ENCODE assay signal across 10 cellular contexts in the genomic region with DNA sequence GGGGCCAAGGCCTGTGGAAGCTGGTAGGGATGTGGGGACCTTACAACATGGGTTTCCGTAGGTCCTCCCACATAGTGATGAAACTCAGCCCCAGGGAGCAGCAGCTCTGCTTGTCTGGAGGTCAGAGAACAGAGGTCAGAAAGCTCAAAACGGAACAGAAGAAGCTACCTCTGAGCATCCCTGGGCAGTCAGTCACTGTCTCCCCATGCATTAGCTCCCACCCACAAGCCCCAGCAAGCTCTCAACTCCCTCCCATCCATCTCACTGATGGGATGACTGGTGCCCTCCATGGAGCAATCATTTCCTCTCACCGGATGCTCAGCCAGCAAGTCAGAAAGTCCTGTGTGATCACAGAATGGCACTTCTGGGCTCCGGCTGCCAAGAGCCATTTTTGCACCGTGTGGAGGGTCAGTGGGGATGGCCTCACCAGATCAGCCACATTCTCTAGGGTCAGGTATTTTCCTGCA. TPM values are rescaled to one million over a fixed set of nuclear protein-coding genes. Genes with fewer than 3 reads are reported as not detected.
DNase-seq lines count a peak whose midpoint lies in the region; ATAC-seq and TF ChIP-seq lines count a peak whose summit lies in the region.
"Had no signal": no experiment of that assay in that cellular context is flagged by ENCODE, and none has a peak within 500 bp of the region (broad histone marks: within the 10 kb centered on the region; RNA-seq: fewer than 3 reads in every experiment).

No MANE protein-coding gene starts in this region.

- ATAC-seq in Right ventricle myocardium inferior, result no peak

- H3K4me3 ChIP-seq in left ventricle myocardium inferior, result peak overlapping the region; percentile 88
- peak overlapping the region in 1 of 4 donors; percentile 64 for H3K4me3 ChIP-seq in adrenal gland
- no peak overlapping the region for H3K4me3 ChIP-seq in mesodermal cell (ENCODE audit: extremely low read depth, insufficient read depth, low read length, poor library complexity, severe bottlenecking)
- no peak overlapping the region for H3K4me3 ChIP-seq in uterus

- peaks cover 22% of the 10 kb centered on the region for H3K36me3 ChIP-seq in left ventricle myocardium inferior
- H3K36me3 ChIP-seq in adrenal gland (replicated peaks in 1 of 2), result peaks cover 0 to 24% of the 10 kb centered on the region in 2 donors
- peaks cover 27% of the 10 kb centered on the region for H3K36me3 ChIP-seq in mesodermal cell (ENCODE audit: control insufficient read depth, insufficient read depth, low read length)
- no peaks in the 10 kb centered on the region for H3K36me3 ChIP-seq in uterus

- intact Hi-C loops in left ventricle myocardium inferior (cut with micrococcal nuclease) (no loop called here), Right ventricle myocardium inferior (cut with DNase I) (no loop called here), adrenal gland (cut with DNase I) (no loop called here), uterus (cut with DNase I; ENCODE audit: low total_unique reads) (loop anchor here (10.0 kb wide), 1 partner anchor 67 kb away; a partner anchor contains a TSS)

- H3K27ac ChIP-seq in left ventricle myocardium inferior (replicated peaks), result no peak overlapping the region
- peak overlapping the region in 4 of 5 donors; percentile 78 to 99 (median 92) for H3K27ac ChIP-seq in adrenal gland
- H3K27ac ChIP-seq in mesodermal cell (ENCODE audit: low read depth, low read length, severe bottlenecking), result peak overlapping the region; percentile 81
- peak overlapping the region; percentile 32 to 97 for H3K27ac ChIP-seq in uterus
- H3K27ac ChIP-seq: parathyroid adenoma had no signal

- H3K9me3 ChIP-seq in left ventricle myocardium inferior (replicated peaks) (no peaks in the 10 kb centered on the region), adrenal gland (replicated peaks in 1 of 3) (no peaks in the 10 kb centered on the region), mesodermal cell (ENCODE audit: control insufficient read depth, low read length) (no peaks in the 10 kb centered on the region), uterus (no peaks in the 10 kb centered on the region)

- H3K27me3 ChIP-seq in left ventricle myocardium inferior (ENCODE audit: low read depth) (no peaks in the 10 kb centered on the region), adrenal gland (no peaks in the 10 kb centered on the region), uterus (no peaks in the 10 kb centered on the region)

- 66 to 86% (median 69%) methylated on average over 5 of the region's 5 CpGs for WGBS in adrenal gland, 4 donors
- WGBS in mesodermal cell (ENCODE audit: insufficient coverage in 2 of 2), 2 experiments, result 97 to 98% methylated on average over 5 of the region's 5 CpGs

- DNase-seq in left ventricle myocardium inferior (no peak), Right ventricle myocardium inferior (ENCODE audit: missing footprints) (no peak), adrenal gland (peak in 1 of 7 donors; percentile 54), uterus (peak in 1 of 2 donors; percentile 18), SHP77 (lab: John Stamatoyannopoulos, UW) (no peak), kidney glomerular epithelial cell (lab: John Stamatoyannopoulos, UW) (no peak), NCI-H2107 (lab: John Stamatoyannopoulos, UW) (no peak)
- DNase-seq: NCI-H1694 treated with DMSO at 0.1 percent for 48 hours had no signal

- TF ChIP-seq CTCF in left ventricle myocardium inferior (IDR thresholded peaks at IDR 0.05; ENCODE audit: borderline replicate concordance) (no peak), adrenal gland (IDR thresholded peaks at IDR 0.05) (no peak), uterus (IDR thresholded peaks at IDR 0.05) (no peak)

- peaks cover 40% of the 10 kb centered on the region for H3K4me1 ChIP-seq in left ventricle myocardium inferior
- H3K4me1 ChIP-seq in adrenal gland (replicated peaks in 1 of 2), result peaks cover 15 to 31% of the 10 kb centered on the region in 2 donors
- peaks cover 25% of the 10 kb centered on the region for H3K4me1 ChIP-seq in mesodermal cell (ENCODE audit: control insufficient read depth, insufficient read depth, low read length, poor library complexity, severe bottlenecking)
- peaks cover 0 to 23% of the 10 kb centered on the region in 2 donors for H3K4me1 ChIP-seq in uterus

- TF ChIP-seq POLR2A in adrenal gland (IDR thresholded peaks at IDR 0.05) (no peak), uterus (IDR thresholded peaks at IDR 0.05) (no peak)

RNA-seq across cellular contexts. Expression of a gene that starts 1.9 kb away (rescaled TPM):
- total RNA-seq in left ventricle myocardium inferior (84.2 TPM), Right ventricle myocardium inferior (81.5 TPM), adrenal gland (100 to 1,000 TPM; 138 to 464 (median 355) TPM), uterus (10 to 100 TPM; 27.1 to 74.9 (median 40.7) TPM)
- 100 to 1,000 TPM in 1 of 3 donors, 10 to 100 TPM in 2; 84.2 to 371 (median 96.9) TPM for polyA plus RNA-seq in adrenal gland
- polyA plus RNA-seq in mesodermal cell (2013, experiment 1 of 2), result 66.1 TPM
- 56.8 TPM for polyA plus RNA-seq in mesodermal cell (2013, experiment 2 of 2)

RNA-seq across cellular contexts. Expression of a gene that starts 5.3 kb away (rescaled TPM):
- total RNA-seq in left ventricle myocardium inferior, result 106 TPM
- 90.9 TPM for total RNA-seq in Right ventricle myocardium inferior
- 100 to 1,000 TPM in 7 of 8 donors, 10 to 100 TPM in 1; 69.7 to 290 (median 175) TPM for total RNA-seq in adrenal gland
- polyA plus RNA-seq in adrenal gland, result 100 to 1,000 TPM; 280 to 389 (median 310) TPM
- polyA plus RNA-seq in mesodermal cell (2013, experiment 1 of 2), result 229 TPM
- 198 TPM for polyA plus RNA-seq in mesodermal cell (2013, experiment 2 of 2)
- total RNA-seq in uterus, result 100 to 1,000 TPM in 2 of 4 donors, 10 to 100 TPM in 2; 11.5 to 137 (median 67.1) TPM

RNA-seq across cellular contexts. Expression of a gene that starts 13.8 kb away (rescaled TPM):
- total RNA-seq in left ventricle myocardium inferior (192 TPM), Right ventricle myocardium inferior (233 TPM), adrenal gland (100 to 1,000 TPM in 7 of 8 donors, 10 to 100 TPM in 1; 99.1 to 191 (median 153) TPM), uterus (100 to 1,000 TPM; 205 to 336 (median 279) TPM)
- 100 to 1,000 TPM; 117 to 177 (median 162) TPM for polyA plus RNA-seq in adrenal gland
- 226 TPM for polyA plus RNA-seq in mesodermal cell (2013, experiment 1 of 2)
- polyA plus RNA-seq in mesodermal cell (2013, experiment 2 of 2), result 200 TPM

RNA-seq across cellular contexts. Expression of a gene that starts 13.9 kb away (rescaled TPM):
- total RNA-seq in left ventricle myocardium inferior (19.2 TPM), Right ventricle myocardium inferior (22.9 TPM), adrenal gland (10 to 100 TPM in 7 of 8 donors, 1 to 10 TPM in 1; 9.4 to 25.9 (median 19.6) TPM), uterus (10 to 100 TPM; 12.6 to 41.2 (median 26.9) TPM)
- 10 to 100 TPM; 24.2 to 34.8 (median 33.5) TPM for polyA plus RNA-seq in adrenal gland
- polyA plus RNA-seq in mesodermal cell (2013, experiment 1 of 2), result 13.1 TPM
- polyA plus RNA-seq in mesodermal cell (2013, experiment 2 of 2), result 12.7 TPM

RNA-seq across cellular contexts. Expression of a gene that starts 38.3 kb away (rescaled TPM):
- 9.5 TPM for total RNA-seq in left ventricle myocardium inferior
- total RNA-seq in Right ventricle myocardium inferior, result 10.7 TPM
- 10 to 100 TPM in 6 of 8 donors, 1 to 10 TPM in 2; 8.6 to 15.3 (median 11.6) TPM for total RNA-seq in adrenal gland
- polyA plus RNA-seq in adrenal gland, result 10 to 100 TPM in 1 of 3 donors, 1 to 10 TPM in 2; 1.3 to 12.1 (median 5.0) TPM
- polyA plus RNA-seq in mesodermal cell (2013, experiment 1 of 2), result 61.7 TPM
- 45.3 TPM for polyA plus RNA-seq in mesodermal cell (2013, experiment 2 of 2)
- 100 to 1,000 TPM in 1 of 4 donors, 10 to 100 TPM in 3; 26.8 to 125 (median 73.6) TPM for total RNA-seq in uterus
